Comparison of ENCODE assay signal across 26 cellular contexts in genomic region chr2:195056001-195056400, GRCh38.
"Had no signal": no experiment of that assay in that cellular context is flagged by ENCODE, and none has a peak within 500 bp of the region (broad histone marks: within the 10 kb centered on the region; RNA-seq: fewer than 3 reads in every experiment).

No MANE protein-coding gene starts in this region.

- H3K9me3 Mint-ChIP-seq: activated B cell treated with CpG ODN at 0.5 μM for 24 hours; activated CD4-positive, alpha-beta T cell treated with anti-CD3 and anti-CD28 coated beads, Interleukin-2, amount 10 ng/mL, durations not matched to agents 24 days and 14 days; activated naive CD4-positive, alpha-beta T cell treated with anti-CD3 and anti-CD28 coated beads, Interleukin-2, amount 50 U/mL, for 72 hours; activated naive CD8-positive, alpha-beta T cell treated with anti-CD3 and anti-CD28 coated beads, Interleukin-2, amount 50 U/mL, for 24 hours; activated T-cell treated with anti-CD3 and anti-CD28 coated beads, Interleukin-2, amount 50 U/mL, for 4 hours had no signal

- H3K4me1 Mint-ChIP-seq: activated B cell treated with CpG ODN at 0.5 μM for 24 hours; activated CD4-positive, alpha-beta T cell treated with anti-CD3 and anti-CD28 coated beads, Interleukin-2, amount 10 ng/mL, durations not matched to agents 24 days and 14 days; activated CD8-positive, alpha-beta memory T cell treated with anti-CD3 and anti-CD28 coated beads, Interleukin-2, amount 10 ng/mL, durations not matched to agents 7 days and 5 days; activated naive CD8-positive, alpha-beta T cell treated with anti-CD3 and anti-CD28 coated beads, Interleukin-2, amount 50 U/mL, for 24 hours; T-helper 17 cell had no signal

- H3K27me3 Mint-ChIP-seq: activated B cell treated with CpG ODN at 0.5 μM for 24 hours; activated CD4-positive, alpha-beta T cell treated with anti-CD3 and anti-CD28 coated beads, Interleukin-2, amount 10 ng/mL, durations not matched to agents 24 days and 14 days; activated CD8-positive, alpha-beta memory T cell treated with anti-CD3 and anti-CD28 coated beads, Interleukin-2, amount 10 ng/mL, durations not matched to agents 7 days and 5 days; activated naive CD8-positive, alpha-beta T cell treated with anti-CD3 and anti-CD28 coated beads, Interleukin-2, amount 50 U/mL, for 24 hours had no signal

- DNase-seq: activated B cell treated with CpG ODN at 0.5 μM for 24 hours; activated CD4-positive, alpha-beta T cell treated with anti-CD3 and anti-CD28 coated beads for 1 hour; activated CD4-positive, alpha-beta T cell treated with anti-CD3 and anti-CD28 coated beads, Interleukin-2, amount 10 ng/mL, durations not matched to agents 24 days and 14 days; activated CD4-positive, alpha-beta T cell treated with anti-CD3 and anti-CD28 coated beads, Interleukin-2, amount 50 U/mL, for 48 hours; activated CD8-positive, alpha-beta memory T cell treated with anti-CD3 and anti-CD28 coated beads, Interleukin-2, amount 10 ng/mL, durations not matched to agents 7 days and 5 days; activated effector memory CD4-positive, alpha-beta T cell treated with anti-CD3 and anti-CD28 coated beads, Interleukin-2, amount 50 U/mL, for 16 hours; activated naive CD4-positive, alpha-beta T cell treated with Interleukin-2 at 50 U/mL for 16 hours; activated naive CD8-positive, alpha-beta T cell treated with anti-CD3 and anti-CD28 coated beads, Interleukin-2, amount 50 U/mL, for 24 hours; activated T-cell treated with anti-CD3 and anti-CD28 coated beads, Interleukin-2, amount 50 U/mL, for 4 hours; amniotic stem cell; body of pancreas; central memory CD4-positive, alpha-beta T cell; Karpas-422; NCI-H1436; NCI-H187 treated with DMSO at 0.1 percent for 48 hours; NCI-H2081 treated with DMSO at 0.1 percent for 48 hours; NCI-H226; NCI-H510A treated with DMSO at 0.1 percent for 48 hours; NCI-H774; NK-92 treated with Interleukin-12 subunit alpha and Interleukin-12 subunit beta, amount 100 ng/mL, for 24 hours; OCI-M1; Right ventricle myocardium superior; T-helper 17 cell; T-helper 9 cell had no signal

- H3K27ac Mint-ChIP-seq: activated B cell treated with CpG ODN at 0.5 μM for 24 hours; activated CD4-positive, alpha-beta T cell treated with anti-CD3 and anti-CD28 coated beads, Interleukin-2, amount 10 ng/mL, durations not matched to agents 24 days and 14 days; activated CD8-positive, alpha-beta memory T cell treated with anti-CD3 and anti-CD28 coated beads, Interleukin-2, amount 10 ng/mL, durations not matched to agents 7 days and 5 days; activated naive CD4-positive, alpha-beta T cell treated with anti-CD3 and anti-CD28 coated beads, Interleukin-2, amount 50 U/mL, for 72 hours; activated naive CD8-positive, alpha-beta T cell treated with anti-CD3 and anti-CD28 coated beads, Interleukin-2, amount 50 U/mL, for 24 hours; T-helper 17 cell had no signal

- ATAC-seq: activated CD8-positive, alpha-beta memory T cell treated with anti-CD3 and anti-CD28 coated beads, Interleukin-2, amount 10 ng/mL, durations not matched to agents 7 days and 5 days; activated naive CD4-positive, alpha-beta T cell treated with anti-CD3 and anti-CD28 coated beads, Interleukin-2, amount 50 U/mL, for 72 hours; activated naive CD8-positive, alpha-beta T cell treated with anti-CD3 and anti-CD28 coated beads, Interleukin-2, amount 50 U/mL, for 24 hours; activated T-cell treated with anti-CD3 and anti-CD28 coated beads, Interleukin-2, amount 50 U/mL, for 4 hours; body of pancreas; Panc1; T-helper 17 cell had no signal

- H3K4me3 Mint-ChIP-seq: activated B cell treated with CpG ODN at 0.5 μM for 24 hours; activated CD4-positive, alpha-beta T cell treated with anti-CD3 and anti-CD28 coated beads, Interleukin-2, amount 10 ng/mL, durations not matched to agents 24 days and 14 days; activated CD8-positive, alpha-beta memory T cell treated with anti-CD3 and anti-CD28 coated beads, Interleukin-2, amount 10 ng/mL, durations not matched to agents 7 days and 5 days; activated naive CD8-positive, alpha-beta T cell treated with anti-CD3 and anti-CD28 coated beads, Interleukin-2, amount 50 U/mL, for 24 hours; activated T-cell treated with anti-CD3 and anti-CD28 coated beads, Interleukin-2, amount 50 U/mL, for 4 hours; T-helper 17 cell had no signal

- H3K36me3 Mint-ChIP-seq: activated CD8-positive, alpha-beta memory T cell treated with anti-CD3 and anti-CD28 coated beads, Interleukin-2, amount 10 ng/mL, durations not matched to agents 7 days and 5 days; activated naive CD4-positive, alpha-beta T cell treated with anti-CD3 and anti-CD28 coated beads, Interleukin-2, amount 50 U/mL, for 72 hours had no signal
